15 cellular contexts compared by ENCODE assay signal in the genomic region with DNA sequence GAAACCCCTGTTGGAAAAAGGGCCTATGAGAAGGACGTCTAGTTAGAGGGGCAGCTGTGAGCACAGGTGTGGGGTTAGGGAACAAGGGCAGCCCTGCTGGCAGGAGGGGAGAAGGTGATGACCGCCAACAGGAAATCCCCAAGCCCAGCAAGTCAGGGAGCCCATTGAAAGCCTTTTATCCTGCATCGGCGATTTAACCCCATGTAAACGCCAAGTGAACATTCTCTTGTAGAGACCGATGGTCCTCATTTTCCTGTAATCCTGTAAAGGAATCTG. TPM values are rescaled to one million over a fixed set of nuclear protein-coding genes. Genes with fewer than 3 reads are reported as not detected.
"Had no signal": no experiment of that assay in that cellular context is flagged by ENCODE, and none has a peak within 500 bp of the region (broad histone marks: within the 10 kb centered on the region; RNA-seq: fewer than 3 reads in every experiment).

No MANE protein-coding gene starts in this region.

- H3K36me3 ChIP-seq: adrenal gland, left lung, ovary had no signal

- H3K27ac Mint-ChIP-seq: activated naive CD4-positive, alpha-beta T cell treated with anti-CD3 and anti-CD28 coated beads, Interleukin-2, amount 10 ng/mL, durations not matched to agents 7 days and 5 days; activated T-helper 2 cell treated with anti-CD3 and anti-CD28 coated beads, Interferon-gamma antibody, Interleukin-2, Interleukin-4, amounts not matched to agents 10 μg/mL and 5 μg/mL and 100 μg/mL, durations not matched to agents 14 hours and 24 hours and 36 hours had no signal

- H3K9me3 Mint-ChIP-seq: activated naive CD4-positive, alpha-beta T cell treated with anti-CD3 and anti-CD28 coated beads, Interleukin-2, amount 10 ng/mL, durations not matched to agents 7 days and 5 days; activated T-helper 2 cell treated with anti-CD3 and anti-CD28 coated beads, Interferon-gamma antibody, Interleukin-2, Interleukin-4, amounts not matched to agents 10 μg/mL and 5 μg/mL and 100 μg/mL, durations not matched to agents 14 hours and 24 hours and 36 hours; neural crest cell had no signal

- DNase-seq: activated naive CD4-positive, alpha-beta T cell treated with anti-CD3 and anti-CD28 coated beads, Interleukin-2, amount 10 ng/mL, durations not matched to agents 7 days and 5 days; adrenal gland; head of caudate nucleus; left lung; ovary; stimulated activated CD4-positive, alpha-beta T cell treated with anti-CD3 and anti-CD28 coated beads, Interleukin-2, amount 100 ng/mL, for 24 hours had no signal

- H3K4me3 Mint-ChIP-seq: activated naive CD4-positive, alpha-beta T cell treated with anti-CD3 and anti-CD28 coated beads, Interleukin-2, amount 10 ng/mL, durations not matched to agents 7 days and 5 days; neural crest cell had no signal

- H3K36me3 Mint-ChIP-seq: activated naive CD4-positive, alpha-beta T cell treated with anti-CD3 and anti-CD28 coated beads, Interleukin-2, amount 10 ng/mL, durations not matched to agents 7 days and 5 days had no signal

- H3K9me3 ChIP-seq: adrenal gland, left lung, ovary had no signal

- H3K4me3 ChIP-seq: adrenal gland, ovary had no signal

- H3K27ac ChIP-seq: adrenal gland, left lung, ovary had no signal

- H3K27me3 ChIP-seq: ovary had no signal

RNA-seq across cellular contexts. Expression of a gene that starts 1.1 kb away (rescaled TPM):
- total RNA-seq: activated CD8-positive, alpha-beta memory T cell treated with anti-CD3 and anti-CD28 coated beads for 36 hours; activated T-helper 2 cell treated with anti-CD3 and anti-CD28 coated beads, Interferon-gamma antibody, Interleukin-2, Interleukin-4, amounts not matched to agents 10 μg/mL and 5 μg/mL and 100 μg/mL, durations not matched to agents 14 hours and 24 hours and 36 hours; adrenal gland; dermis microvascular lymphatic vessel endothelial cell; epithelial cell of proximal tubule; frontal cortex; left lung; mucosa of gallbladder; neural crest cell; pulmonary artery endothelial cell; urinary bladder had no signal
- polyA plus RNA-seq: urinary bladder had no signal

RNA-seq across cellular contexts. Expression of a gene that starts 17.2 kb away (rescaled TPM):
- total RNA-seq: activated CD8-positive, alpha-beta memory T cell treated with anti-CD3 and anti-CD28 coated beads for 36 hours; epithelial cell of proximal tubule; frontal cortex; neural crest cell; pulmonary artery endothelial cell; urinary bladder had no signal

RNA-seq across cellular contexts. Expression of a gene that starts 41.7 kb away (rescaled TPM):
- total RNA-seq: activated CD8-positive, alpha-beta memory T cell treated with anti-CD3 and anti-CD28 coated beads for 36 hours had no signal
